13 cellular contexts compared by ENCODE assay signal in the genomic region with DNA sequence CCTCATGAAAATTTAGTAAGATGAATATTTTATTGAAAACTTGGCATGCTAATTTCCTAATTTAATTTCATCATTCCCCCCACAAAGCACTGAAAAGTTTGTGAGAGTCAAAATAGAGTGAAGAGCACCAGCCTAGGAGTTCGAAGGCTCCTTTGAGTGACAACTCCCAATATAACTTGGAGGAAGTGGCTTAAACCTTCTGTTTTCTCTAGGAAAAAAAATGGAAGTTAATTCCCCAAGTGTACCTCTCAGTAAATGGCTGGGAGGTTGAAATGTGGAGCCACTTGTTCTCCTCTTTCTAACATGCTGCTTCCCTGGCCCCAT.
A peak's percentile ranks its signal among the peaks of the same experiment; 100 is the strongest.
DNase-seq lines count a peak whose midpoint lies in the region; ATAC-seq and TF ChIP-seq lines count a peak whose summit lies in the region.
"Had no signal": no experiment of that assay in that cellular context is flagged by ENCODE, and none has a peak within 500 bp of the region (broad histone marks: within the 10 kb centered on the region; RNA-seq: fewer than 3 reads in every experiment).

No MANE protein-coding gene starts in this region.

- H3K4me1 Mint-ChIP-seq in CD4-positive, CD25-positive, alpha-beta regulatory T cell: peaks cover 16 to 44% (median 27%) of the 10 kb centered on the region in 4 donors
- H3K4me1 Mint-ChIP-seq in activated T-helper 17 cell treated with anti-CD3 and anti-CD28 coated beads, Interleukin-2, amount 50 U/mL, for 72 hours: peaks cover 21% of the 10 kb centered on the region
- peaks cover 8% of the 10 kb centered on the region in 2 donors for H3K4me1 Mint-ChIP-seq in natural killer cell

- TF ChIP-seq CTCF in 22Rv1 (IDR thresholded peaks at IDR 0.05) (peak; percentile 51), natural killer cell (IDR thresholded peaks at IDR 0.05) (peak; percentile 51)

- H3K27ac ChIP-seq in 22Rv1: no peak overlapping the region
- no peak overlapping the region for H3K27ac ChIP-seq in CD4-positive, CD25-positive, alpha-beta regulatory T cell (ENCODE audit: insufficient read depth, low read length, poor library complexity, severe bottlenecking)
- H3K27ac ChIP-seq: ascending aorta, epithelial cell of prostate, heart left ventricle, tibial artery had no signal

- no peak for DNase-seq in CD4-positive, CD25-positive, alpha-beta regulatory T cell
- DNase-seq in natural killer cell (no peak), SHP77 (lab: John Stamatoyannopoulos, UW) (no peak), NCI-H1694 (lab: John Stamatoyannopoulos, UW) (no peak)

- intact Hi-C loops in natural killer cell (cut with micrococcal nuclease): loop anchor here (1.0 to 5.0 kb wide), 6 partner anchors 52 to 539 kb away; no protein-coding TSS in a partner anchor

- H3K4me1 ChIP-seq in CD4-positive, CD25-positive, alpha-beta regulatory T cell (ENCODE audit: control insufficient read depth, insufficient read depth, low read length, poor library complexity, severe bottlenecking): peaks cover 22% of the 10 kb centered on the region
- H3K4me1 ChIP-seq: ascending aorta had no signal

- no peak overlapping the region for H3K4me3 ChIP-seq in CD4-positive, CD25-positive, alpha-beta regulatory T cell (ENCODE audit: low read depth, low read length)
- H3K4me3 ChIP-seq: ascending aorta, heart left ventricle, tibial artery had no signal

- ATAC-seq in CD4-positive, CD25-positive, alpha-beta regulatory T cell (ENCODE audit: low read depth in 2 of 2): no peak
- ATAC-seq in activated T-helper 17 cell treated with anti-CD3 and anti-CD28 coated beads, Interleukin-2, amount 50 U/mL, for 72 hours (replicated peaks): no peak
- no peak for ATAC-seq in natural killer cell
- ATAC-seq in GM21723 (IDR thresholded peaks at IDR 0.05; ENCODE audit: unreplicated experiment): no peak
- ATAC-seq in GM18867 (IDR thresholded peaks at IDR 0.05; ENCODE audit: unreplicated experiment): no peak

- no peaks in the 10 kb centered on the region for H3K27me3 ChIP-seq in CD4-positive, CD25-positive, alpha-beta regulatory T cell (ENCODE audit: control insufficient read depth, insufficient read depth, low read length)
- H3K27me3 ChIP-seq: ascending aorta, heart left ventricle, tibial artery had no signal

- H3K36me3 ChIP-seq in CD4-positive, CD25-positive, alpha-beta regulatory T cell (ENCODE audit: control insufficient read depth, insufficient read depth, low read length): no peaks in the 10 kb centered on the region
- H3K36me3 ChIP-seq: ascending aorta, heart left ventricle, tibial artery had no signal

- H3K27ac Mint-ChIP-seq in CD4-positive, CD25-positive, alpha-beta regulatory T cell: peak overlapping the region; percentile 66 to 89 (median 67)
- peak overlapping the region; percentile 70 for H3K27ac Mint-ChIP-seq in activated T-helper 17 cell treated with anti-CD3 and anti-CD28 coated beads, Interleukin-2, amount 50 U/mL, for 72 hours
- peak overlapping the region in 1 of 2 donors; percentile 87 for H3K27ac Mint-ChIP-seq in natural killer cell

- peaks cover 5% of the 10 kb centered on the region for H3K27me3 Mint-ChIP-seq in CD4-positive, CD25-positive, alpha-beta regulatory T cell
- H3K27me3 Mint-ChIP-seq in activated T-helper 17 cell treated with anti-CD3 and anti-CD28 coated beads, Interleukin-2, amount 50 U/mL, for 72 hours: no peaks in the 10 kb centered on the region
- no peaks in the 10 kb centered on the region for H3K27me3 Mint-ChIP-seq in natural killer cell (ENCODE audit: low read depth in 2 of 2)

- H3K36me3 Mint-ChIP-seq in CD4-positive, CD25-positive, alpha-beta regulatory T cell: no peaks in the 10 kb centered on the region
- H3K36me3 Mint-ChIP-seq in activated T-helper 17 cell treated with anti-CD3 and anti-CD28 coated beads, Interleukin-2, amount 50 U/mL, for 72 hours (ENCODE audit: low read depth): no peaks in the 10 kb centered on the region
- no peaks in the 10 kb centered on the region for H3K36me3 Mint-ChIP-seq in natural killer cell

- no peaks in the 10 kb centered on the region for H3K9me3 Mint-ChIP-seq in CD4-positive, CD25-positive, alpha-beta regulatory T cell
- H3K9me3 Mint-ChIP-seq in activated T-helper 17 cell treated with anti-CD3 and anti-CD28 coated beads, Interleukin-2, amount 50 U/mL, for 72 hours: no peaks in the 10 kb centered on the region
- no peaks in the 10 kb centered on the region for H3K9me3 Mint-ChIP-seq in natural killer cell
- H3K9me3 Mint-ChIP-seq: activated T-cell treated with anti-CD3 and anti-CD28 coated beads, Interleukin-2, amount 50 U/mL, for 4 hours had no signal

- H3K4me3 Mint-ChIP-seq in CD4-positive, CD25-positive, alpha-beta regulatory T cell: no peak overlapping the region
- peak overlapping the region; percentile 40 for H3K4me3 Mint-ChIP-seq in activated T-helper 17 cell treated with anti-CD3 and anti-CD28 coated beads, Interleukin-2, amount 50 U/mL, for 72 hours
- no peak overlapping the region for H3K4me3 Mint-ChIP-seq in natural killer cell
- H3K4me3 Mint-ChIP-seq: activated T-cell treated with anti-CD3 and anti-CD28 coated beads, Interleukin-2, amount 50 U/mL, for 4 hours had no signal

- no peaks in the 10 kb centered on the region for H3K9me3 ChIP-seq in CD4-positive, CD25-positive, alpha-beta regulatory T cell (ENCODE audit: control insufficient read depth in 2 of 2, low read length in 2 of 2)
- H3K9me3 ChIP-seq: ascending aorta, heart left ventricle, tibial artery had no signal
